In genomic region chr16:58236231-58236690, GRCh38 we compare ENCODE assay signal across 8 cellular contexts. TPM values are rescaled to one million over a fixed set of nuclear protein-coding genes. Genes with fewer than 3 reads are reported as not detected.
DNase-seq lines count a peak whose midpoint lies in the region; FAIRE-seq and TF ChIP-seq lines count a peak whose summit lies in the region.

No MANE protein-coding gene starts in this region.

- H3K27ac ChIP-seq in left ventricle myocardium inferior (replicated peaks) (no peak overlapping the region), urinary bladder (ENCODE audit: low read depth) (no peak overlapping the region)

- H3K4me1 ChIP-seq in left ventricle myocardium inferior (peaks cover 8% of the 10 kb centered on the region), urinary bladder (ENCODE audit: insufficient read depth) (no peaks in the 10 kb centered on the region)

- no peak for TF ChIP-seq CTCF in left ventricle myocardium inferior (IDR thresholded peaks at IDR 0.05; ENCODE audit: borderline replicate concordance)
- TF ChIP-seq CTCF in progenitor cell of endocrine pancreas (IDR thresholded peaks at IDR 0.05; ENCODE audit: unreplicated experiment), result no peak

- H3K4me1 Mint-ChIP-seq in progenitor cell of endocrine pancreas (ENCODE audit: low read depth), result peaks cover 7% of the 10 kb centered on the region

- FAIRE-seq in G401.6 (lab: Jason Lieb, UNC), result peak; percentile 61

- no peaks in the 10 kb centered on the region for H3K9me3 Mint-ChIP-seq in progenitor cell of endocrine pancreas (ENCODE audit: low read depth)

- H3K27me3 ChIP-seq in left ventricle myocardium inferior (ENCODE audit: low read depth), result peaks cover 26% of the 10 kb centered on the region

- peaks cover 23% of the 10 kb centered on the region for H3K27me3 Mint-ChIP-seq in progenitor cell of endocrine pancreas

- H3K36me3 ChIP-seq in left ventricle myocardium inferior, result no peaks in the 10 kb centered on the region
- no peaks in the 10 kb centered on the region for H3K36me3 ChIP-seq in urinary bladder (ENCODE audit: insufficient read depth)

- WGBS in urinary bladder, result under 1% methylated on average over 13 of the region's 13 CpGs

- DNase-seq in H4 (ENCODE audit: low spot score) (peak; percentile 58), M059J (ENCODE audit: low read depth) (peak; percentile 71), SKM-1 (lab: John Stamatoyannopoulos, UW; ENCODE audit: unreplicated experiment) (peak; percentile 64), left ventricle myocardium inferior (peak; percentile 61), progenitor cell of endocrine pancreas (ENCODE audit: low spot score, unreplicated experiment) (peak; percentile 37)
- DNase-seq in activated naive CD8-positive, alpha-beta T cell treated with anti-CD3 and anti-CD28 coated beads, Interleukin-2, amount 50 U/mL, for 16 hours (ENCODE audit: low read depth, low spot score), result peak; percentile 30

- no peaks in the 10 kb centered on the region for H3K9me3 ChIP-seq in left ventricle myocardium inferior (replicated peaks)

- H3K4me3 Mint-ChIP-seq in progenitor cell of endocrine pancreas (ENCODE audit: low read depth), result peak overlapping the region; percentile 87

- H3K4me3 ChIP-seq in left ventricle myocardium inferior (peak overlapping the region; percentile 63), urinary bladder (ENCODE audit: low read depth, low read length) (peak overlapping the region; percentile 21)

- H3K36me3 Mint-ChIP-seq in progenitor cell of endocrine pancreas (ENCODE audit: insufficient read depth), result no peaks in the 10 kb centered on the region

- H3K27ac Mint-ChIP-seq in progenitor cell of endocrine pancreas, result peak overlapping the region; percentile 78

- intact Hi-C loops in left ventricle myocardium inferior (cut with micrococcal nuclease), result no loop called here

RNA-seq across cellular contexts. Expression of gene CSNK2A2, which starts 38.4 kb away (rescaled TPM):
- total RNA-seq in H4 (2014; rRNA removed; shearing (Covaris generic)), result 21.0 and 26.6 TPM in 2 replicates
- 14.8 and 36.1 TPM in 2 replicates for total RNA-seq in M059J (2014; rRNA removed; shearing (Covaris generic))
- 31.5 TPM for total RNA-seq in left ventricle myocardium inferior
- total RNA-seq in progenitor cell of endocrine pancreas, result 99.9 and 101 TPM in 2 replicates
- total RNA-seq in urinary bladder, result 35.8 TPM
- 35.4 TPM for polyA plus RNA-seq in urinary bladder

RNA-seq across cellular contexts. Expression of gene PRSS54, which starts 58.6 kb away (rescaled TPM):
- total RNA-seq in H4 (2014; rRNA removed; shearing (Covaris generic)), result not detected in 2 replicates
- total RNA-seq in M059J (2014; rRNA removed; shearing (Covaris generic)), result not detected in 2 replicates
- total RNA-seq in left ventricle myocardium inferior, result not detected
- not detected in 2 replicates for total RNA-seq in progenitor cell of endocrine pancreas
- total RNA-seq in urinary bladder, result not detected
- polyA plus RNA-seq in urinary bladder, result not detected
